ENCODE assay signal across 8 cellular contexts in the genomic region with DNA sequence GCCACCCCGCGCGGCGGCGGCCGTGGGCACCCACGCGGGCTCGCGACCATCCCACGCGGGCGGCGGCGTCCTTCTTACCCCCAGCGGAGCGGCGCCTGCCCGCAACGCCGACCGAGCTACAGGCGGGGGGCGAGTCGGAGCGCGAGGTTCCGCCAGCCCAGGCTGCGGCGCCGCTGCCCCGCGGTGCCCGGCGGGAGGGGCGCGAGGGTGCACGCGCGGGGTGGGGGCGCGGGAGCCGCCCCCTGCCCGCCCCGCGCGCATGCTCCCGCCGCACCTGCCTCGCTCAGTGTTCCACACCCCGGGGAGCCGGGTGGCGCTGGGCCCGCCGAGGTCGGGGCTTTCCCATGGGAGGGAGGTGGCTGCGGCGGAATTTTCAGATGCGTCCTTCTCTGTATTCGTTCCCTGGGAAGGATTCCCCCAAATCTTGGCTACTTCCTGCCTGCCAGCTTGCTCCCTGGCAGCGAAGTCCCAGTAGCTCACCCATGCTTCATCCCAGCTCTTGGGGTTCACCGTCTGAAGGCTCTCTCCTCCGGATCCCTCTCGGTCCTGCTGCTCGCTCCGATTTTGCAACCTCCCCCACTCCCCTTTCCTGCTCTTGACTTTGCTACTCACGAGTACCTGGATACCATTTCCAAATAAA. TPM values are rescaled to one million over a fixed set of nuclear protein-coding genes. Genes with fewer than 3 reads are reported as not detected.
A peak's percentile ranks its signal among the peaks of the same experiment; 100 is the strongest.
DNase-seq lines count a peak whose midpoint lies in the region; ATAC-seq and TF ChIP-seq lines count a peak whose summit lies in the region.

Gene L3MBTL4 (minus strand): TSS at position 189 of the 640 bp plus-strand sequence. CDS start 103,286 bp downstream, outside the sequence.

- H3K4me3 ChIP-seq in AG10803 (ENCODE audit: low read length) (peak within 1 kb of the TSS; percentile 44), fibroblast of the aortic adventitia (ENCODE audit: low read depth, low read length) (peak within 1 kb of the TSS; percentile 35)

- no peak within 1 kb of the TSS for H3K27ac ChIP-seq in RWPE1

- peaks cover 11% of the 10 kb centered on the region for H3K9me3 Mint-ChIP-seq in nephron progenitor cell

- DNase-seq in AG10803 (ENCODE audit: low read depth) (no peak), RWPE1 (ENCODE audit: low spot score) (peak; percentile 13), fibroblast of the aortic adventitia (ENCODE audit: low read depth) (no peak), nephron progenitor cell (peak; percentile 52), NK-92 (lab: John Stamatoyannopoulos, UW; ENCODE audit: unreplicated experiment) (no peak), DMS114 treated with DMSO at 0.1 percent for 48 hours (lab: John Stamatoyannopoulos, UW; ENCODE audit: unreplicated experiment) (no peak)

- ATAC-seq in GM18505 (IDR thresholded peaks at IDR 0.05; ENCODE audit: unreplicated experiment) = peak; percentile 52
- ATAC-seq in HG02870 (IDR thresholded peaks at IDR 0.05; ENCODE audit: unreplicated experiment) = peak; percentile 57

- peaks cover 78% of the 10 kb centered on the region for H3K27me3 Mint-ChIP-seq in nephron progenitor cell (ENCODE audit: low read depth, poor library complexity)

- H3K4me1 Mint-ChIP-seq in nephron progenitor cell = peaks cover 9% of the 10 kb centered on the region

- POLR2A ChIA-PET in RWPE1 (lab: Yijun Ruan, JAX; ENCODE audit: low non-redundant PET) = no interaction called here

- no peaks in the 10 kb centered on the region for H3K36me3 Mint-ChIP-seq in nephron progenitor cell (ENCODE audit: low read depth)

- peak; percentile 58 for TF ChIP-seq POLR2A in GM18505 (IDR thresholded peaks at IDR 0.05; ENCODE audit: borderline replicate concordance, extremely low read depth, insufficient read depth, insufficient read length)

- TF ChIP-seq CTCF in AG10803 (conservative IDR thresholded peaks at IDR 0.05; ENCODE audit: low read length) (no peak), RWPE1 (conservative IDR thresholded peaks at IDR 0.05; ENCODE audit: low read depth) (no peak), fibroblast of the aortic adventitia (IDR thresholded peaks at IDR 0.05; ENCODE audit: insufficient read depth, low read length) (no peak), nephron progenitor cell (IDR thresholded peaks at IDR 0.05) (no peak)

- no peak within 1 kb of the TSS for H3K27ac Mint-ChIP-seq in nephron progenitor cell

- CTCF ChIA-PET in RWPE1 (lab: Yijun Ruan, JAX) = interaction anchor here (0.7 kb wide), 1 partner anchor 988 kb away, joined by 3 read pairs; no protein-coding TSS in a partner anchor

- H3K4me3 Mint-ChIP-seq in nephron progenitor cell = peak within 1 kb of the TSS; percentile 86

RNA-seq across cellular contexts. Expression of gene L3MBTL4, which starts in this region (rescaled TPM):
- not detected in 2 replicates for total RNA-seq in fibroblast of the aortic adventitia (ENCODE audit: low replicate concordance)

Comparison
In these comparisons a context has a peak if more than half of its experiments do, and no peak if none do; other contexts are left out.
1. DNase-seq: peak in RWPE1 (single experiment) and nephron progenitor cell (single experiment); none in AG10803 (single experiment), fibroblast of the aortic adventitia (single experiment), NK-92 (single experiment) and DMS114 treated with DMSO at 0.1 percent for 48 hours (single experiment).